8 cellular contexts compared by ENCODE assay signal in genomic region chr9:96612105-96612965, GRCh38. TPM values are rescaled to one million over a fixed set of nuclear protein-coding genes. Genes with fewer than 3 reads are reported as not detected.
DNase-seq lines count a peak whose midpoint lies in the region; ATAC-seq and TF ChIP-seq lines count a peak whose summit lies in the region.

No MANE protein-coding gene starts in this region.

- peak overlapping the region in 3 of 4 donors; percentile 36 to 76 (median 47) for H3K27ac ChIP-seq in Peyer's patch

- TF ChIP-seq CTCF in Peyer's patch (IDR thresholded peaks at IDR 0.05) (no peak), fibroblast of mammary gland (conservative IDR thresholded peaks at IDR 0.05; ENCODE audit: control insufficient read depth, insufficient read depth, low read depth, low read length) (no peak)

- no peaks in the 10 kb centered on the region for H3K36me3 ChIP-seq in Peyer's patch
- no peaks in the 10 kb centered on the region for H3K36me3 ChIP-seq in neuron (ENCODE audit: insufficient read depth, low read length)

- H3K27me3 ChIP-seq in Peyer's patch (no peaks in the 10 kb centered on the region), neuron (ENCODE audit: insufficient read depth, low read length) (no peaks in the 10 kb centered on the region)

- ATAC-seq in HG03354 (IDR thresholded peaks at IDR 0.05; ENCODE audit: poor library complexity, severe bottlenecking, unreplicated experiment): no peak
- no peak for ATAC-seq in HG03045 (IDR thresholded peaks at IDR 0.05; ENCODE audit: unreplicated experiment)
- ATAC-seq in GM21528 (IDR thresholded peaks at IDR 0.05; ENCODE audit: low FRiP score, unreplicated experiment): no peak

- peak; percentile 89 for DNase-seq in GM04503 (ENCODE audit: low read depth)
- peak in 2 of 3 donors; percentile 79 to 88 for DNase-seq in Peyer's patch
- peak; percentile 96 for DNase-seq in fibroblast of mammary gland (ENCODE audit: low read depth)
- DNase-seq in HUDEP-2 (lab: John Stamatoyannopoulos, UW; ENCODE audit: unreplicated experiment in 76 of 76): no peak

- H2AFZ ChIP-seq in neuron (ENCODE audit: low read depth, low read length): no peak overlapping the region

- TF ChIP-seq POLR2A in Peyer's patch (IDR thresholded peaks at IDR 0.05): peak in 1 of 2 donors; percentile 44

- H3K4me3 ChIP-seq in Peyer's patch (peak overlapping the region in 1 of 4 donors; percentile 13), fibroblast of mammary gland (ENCODE audit: control insufficient read depth, low read depth, low read length) (peak overlapping the region; percentile 18), neuron (ENCODE audit: low read length) (peak overlapping the region; percentile 29)

- H3K9me3 ChIP-seq in Peyer's patch (no peaks in the 10 kb centered on the region), neuron (ENCODE audit: low read length) (no peaks in the 10 kb centered on the region)

- H3K4me1 ChIP-seq in Peyer's patch: peaks cover 0 to 4% (median 2%) of the 10 kb centered on the region in 4 donors
- peaks cover 38% of the 10 kb centered on the region for H3K4me1 ChIP-seq in neuron (ENCODE audit: insufficient read depth, low read length)

RNA-seq across cellular contexts. Expression of gene CDC14B, which starts 7.3 kb away (rescaled TPM):
- 10 to 100 TPM; 23.9 to 36.6 (median 35.7) TPM for total RNA-seq in Peyer's patch

RNA-seq across cellular contexts. Expression of gene PRXL2C, which starts 42.8 kb away (rescaled TPM):
- 1 to 10 TPM; 5.1 to 8.3 (median 5.7) TPM for total RNA-seq in Peyer's patch

Comparison
In these comparisons a context has a peak if more than half of its experiments do, and no peak if none do; other contexts are left out.
1. DNase-seq: peak in GM04503 (single experiment), Peyer's patch (2 of 3) and fibroblast of mammary gland (single experiment); none in HUDEP-2 (0 of 76).